Comparison of ENCODE assay signal across 8 cellular contexts in genomic region chr21:39386194-39386593, GRCh38. TPM values are rescaled to one million over a fixed set of nuclear protein-coding genes. Genes with fewer than 3 reads are reported as not detected.
DNase-seq lines count a peak whose midpoint lies in the region; ATAC-seq and TF ChIP-seq lines count a peak whose summit lies in the region.

No MANE protein-coding gene starts in this region.

- H3K27ac ChIP-seq in neutrophil = peak overlapping the region; percentile 39

- H3K4me3 ChIP-seq in neutrophil (ENCODE audit: low read depth in 1 of 2, low read length in 1 of 2) = peak overlapping the region; percentile 38 to 52

- H3K27me3 ChIP-seq in neutrophil = no peaks in the 10 kb centered on the region

- peaks cover 20% of the 10 kb centered on the region for H3K36me3 Mint-ChIP-seq in endothelial cell (ENCODE audit: low read depth, unreplicated experiment)

- H3K27me3 Mint-ChIP-seq in endothelial cell (ENCODE audit: unreplicated experiment) = peaks cover 6% of the 10 kb centered on the region

- no peaks in the 10 kb centered on the region for H3K9me3 Mint-ChIP-seq in endothelial cell (ENCODE audit: unreplicated experiment)

- TF ChIP-seq CTCF in endothelial cell (IDR thresholded peaks at IDR 0.05; ENCODE audit: unreplicated experiment) (no peak), neutrophil (IDR thresholded peaks at IDR 0.05) (no peak)

- H3K4me1 ChIP-seq in neutrophil (ENCODE audit: control insufficient read depth in 1 of 2, insufficient read depth in 1 of 2, low read depth in 1 of 2, low read length in 1 of 2) = peaks cover 36 to 40% of the 10 kb centered on the region in 2 experiments

- H3K27ac Mint-ChIP-seq in endothelial cell (ENCODE audit: unreplicated experiment) = peak overlapping the region; percentile 57

- H3K36me3 ChIP-seq in neutrophil = peaks cover 11% of the 10 kb centered on the region

- H3K4me1 Mint-ChIP-seq in endothelial cell (ENCODE audit: unreplicated experiment) = peaks cover 14% of the 10 kb centered on the region

- no peak for ATAC-seq in HG02885 (IDR thresholded peaks at IDR 0.05; ENCODE audit: poor library complexity, unreplicated experiment)
- no peak for ATAC-seq in HG03045 (IDR thresholded peaks at IDR 0.05; ENCODE audit: unreplicated experiment)
- ATAC-seq in GM18873 (IDR thresholded peaks at IDR 0.05; ENCODE audit: low FRiP score, unreplicated experiment) = no peak

- DNase-seq in Daoy (ENCODE audit: low read depth) (peak; percentile 84), SHP77 (lab: John Stamatoyannopoulos, UW) (peak; percentile 65 to 81), endothelial cell (ENCODE audit: low spot score) (no peak), epidermal melanocyte (ENCODE audit: insufficient read length, low spot score) (no peak)

- no peaks in the 10 kb centered on the region for H3K9me3 ChIP-seq in neutrophil

- no peak overlapping the region for H3K4me3 Mint-ChIP-seq in endothelial cell (ENCODE audit: unreplicated experiment)

RNA-seq across cellular contexts. Expression of gene HMGN1, which starts 37.3 kb away (rescaled TPM):
- 583 and 735 TPM in 2 replicates for total RNA-seq in Daoy (2014; rRNA removed; shearing (Covaris generic))
- total RNA-seq in endothelial cell (ENCODE audit: unreplicated experiment) = 409 TPM

RNA-seq across cellular contexts. Expression of gene LCA5L, which starts 59.4 kb away (rescaled TPM):
- 0.91 and 6.0 TPM in 2 replicates for total RNA-seq in Daoy (2014; rRNA removed; shearing (Covaris generic))
- 0.59 TPM for total RNA-seq in endothelial cell (ENCODE audit: unreplicated experiment)

Comparison
In these comparisons a context has a peak if more than half of its experiments do, and no peak if none do; other contexts are left out.
1. DNase-seq: peak in Daoy (single experiment) and SHP77 (2 of 2); none in endothelial cell (single experiment) and epidermal melanocyte (single experiment).